Comparison of ENCODE assay signal across 30 cellular contexts in the genomic region with DNA sequence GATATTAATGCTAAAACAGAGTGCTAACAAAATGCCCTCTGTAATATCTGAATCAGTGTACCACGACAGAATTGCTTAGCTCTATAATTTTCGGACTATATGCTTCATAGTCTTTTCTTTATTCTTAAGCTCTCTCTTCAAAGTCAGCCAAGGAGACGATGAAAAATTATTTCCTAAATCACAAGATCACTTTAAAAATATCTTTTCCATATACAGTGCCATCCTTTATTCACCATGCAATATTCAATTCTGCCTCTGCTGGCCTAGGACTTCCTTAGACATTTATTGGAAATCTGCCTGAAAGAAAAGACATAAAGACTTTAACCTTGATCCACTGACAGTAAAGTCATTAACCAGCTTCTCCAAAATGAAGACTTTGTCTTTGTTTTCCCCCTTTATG.
"Had no signal": no experiment of that assay in that cellular context is flagged by ENCODE, and none has a peak within 500 bp of the region (broad histone marks: within the 10 kb centered on the region; RNA-seq: fewer than 3 reads in every experiment).

No MANE protein-coding gene starts in this region.

- H3K4me3 ChIP-seq: adrenal gland, body of pancreas, breast epithelium had no signal

- H3K36me3 ChIP-seq: adrenal gland, brain microvascular endothelial cell, breast epithelium, WERI-Rb-1 had no signal

- H3K27me3 ChIP-seq: adrenal gland, body of pancreas, brain microvascular endothelial cell, breast epithelium had no signal

- DNase-seq: activated CD4-positive, alpha-beta memory T cell treated with anti-CD3 and anti-CD28 coated beads, Interleukin-2, amount 10 ng/mL, durations not matched to agents 7 days and 5 days; activated CD4-positive, alpha-beta T cell treated with anti-CD3 and anti-CD28 coated beads for 1 hour; activated CD4-positive, alpha-beta T cell treated with anti-CD3 and anti-CD28 coated beads for 36 hours; activated CD4-positive, alpha-beta T cell treated with anti-CD3 and anti-CD28 coated beads for 48 hours; activated CD4-positive, alpha-beta T cell treated with anti-CD3 and anti-CD28 coated beads, Interleukin-2, amount 10 ng/mL, durations not matched to agents 7 days and 5 days; activated CD4-positive, alpha-beta T cell treated with anti-CD3 and anti-CD28 coated beads, Interleukin-2, amount 50 U/mL, for 48 hours; activated CD4-positive, CD25-positive, alpha-beta regulatory T cell; activated CD8-positive, alpha-beta memory T cell treated with anti-CD3 and anti-CD28 coated beads for 24 hours; activated CD8-positive, alpha-beta memory T cell treated with anti-CD3 and anti-CD28 coated beads, Interleukin-2, amount 10 ng/mL, durations not matched to agents 7 days and 5 days; activated CD8-positive, alpha-beta memory T cell treated with anti-CD3 and anti-CD28 coated beads, Interleukin-2, amount 50 U/mL, for 48 hours; activated CD8-positive, alpha-beta T cell treated with anti-CD3 and anti-CD28 coated beads, Interleukin-2, amount 10 ng/mL, durations not matched to agents 7 days and 5 days; activated effector memory CD4-positive, alpha-beta T cell treated with Interleukin-2 at 50 U/mL for 16 hours; activated gamma-delta T cell; activated naive CD4-positive, alpha-beta T cell; activated naive CD4-positive, alpha-beta T cell treated with anti-CD3 and anti-CD28 coated beads for 36 hours; activated naive CD4-positive, alpha-beta T cell treated with anti-CD3 and anti-CD28 coated beads, Interleukin-2, amount 50 U/mL, for 16 hours; activated naive CD8-positive, alpha-beta T cell treated with anti-CD3 and anti-CD28 coated beads for 36 hours; activated T-cell treated with anti-CD3 and anti-CD28 coated beads, Interleukin-2, amount 50 U/mL, for 24 hours; activated T-cell treated with anti-CD3 and anti-CD28 coated beads, Interleukin-2, amount 50 U/mL, for 48 hours; adrenal gland; amniotic stem cell; aorta; body of pancreas; brain microvascular endothelial cell; central memory CD4-positive, alpha-beta T cell; T-helper 1 cell; T-helper 2 cell; T-helper 9 cell; WERI-Rb-1 had no signal

- H3K4me1 ChIP-seq: breast epithelium had no signal

- H3K9me3 ChIP-seq: adrenal gland, body of pancreas had no signal

- H3K27ac ChIP-seq: adrenal gland, body of pancreas, brain microvascular endothelial cell, breast epithelium, WERI-Rb-1 had no signal
